ENCODE assay signal across 1 cellular context in genomic region chr19:55407625-55408319, GRCh38.
TF ChIP-seq lines count a peak whose summit lies in the region.

UBE2S (minus strand) TSS chr19:55407788; CDS start chr19:55407589, 199 bp downstream.

TF ChIP-seq in K562, 482 proteins besides CTCF, POLR2A, EP300 and RAD21 (continued from another document and continues in another):
- TF ChIP-seq YBX1 (IDR thresholded peaks at IDR 0.05): no peak
- TF ChIP-seq ZNF699 (CRISPR knock-in tag; IDR thresholded peaks at IDR 0.05; ENCODE audit: insufficient replicate concordance): no peak
- TF ChIP-seq ZZZ3 (IDR thresholded peaks at IDR 0.05): no peak
- TF ChIP-seq ZNF644 (tag; IDR thresholded peaks at IDR 0.05; ENCODE audit: low read depth): no peak; the same call in 1 of the 2 replicates
- TF ChIP-seq NR1H2 (CRISPR knock-in tag; IDR thresholded peaks at IDR 0.05): peak; percentile 88; the same call in 1 of the 2 replicates
- no peak for TF ChIP-seq ARNT (IDR thresholded peaks at IDR 0.05)
- TF ChIP-seq, protein P1, sequence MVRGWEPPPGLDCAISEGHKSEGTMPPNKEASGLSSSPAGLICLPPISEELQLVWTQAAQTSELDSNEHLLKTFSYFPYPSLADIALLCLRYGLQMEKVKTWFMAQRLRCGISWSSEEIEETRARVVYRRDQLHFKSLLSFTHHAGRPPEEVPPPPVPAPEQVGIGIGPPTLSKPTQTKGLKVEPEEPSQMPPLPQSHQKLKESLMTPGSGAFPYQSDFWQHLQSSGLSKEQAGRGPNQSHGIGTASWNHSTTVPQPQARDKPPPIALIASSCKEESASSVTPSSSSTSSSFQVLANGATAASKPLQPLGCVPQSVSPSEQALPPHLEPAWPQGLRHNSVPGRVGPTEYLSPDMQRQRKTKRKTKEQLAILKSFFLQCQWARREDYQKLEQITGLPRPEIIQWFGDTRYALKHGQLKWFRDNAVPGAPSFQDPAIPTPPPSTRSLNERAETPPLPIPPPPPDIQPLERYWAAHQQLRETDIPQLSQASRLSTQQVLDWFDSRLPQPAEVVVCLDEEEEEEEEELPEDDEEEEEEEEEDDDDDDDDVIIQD (CRISPR knock-in tag; IDR thresholded peaks at IDR 0.05): no peak
- no peak for TF ChIP-seq ZBED1 (IDR thresholded peaks at IDR 0.05)
- TF ChIP-seq KHSRP (IDR thresholded peaks at IDR 0.05): peak; percentile 69
- TF ChIP-seq ZNF212 (CRISPR knock-in tag; IDR thresholded peaks at IDR 0.05): no peak
- no peak; the same call in 1 of the 2 replicates for TF ChIP-seq ZNF197 (CRISPR knock-in tag; IDR thresholded peaks at IDR 0.05; ENCODE audit: low read depth)
- peak; percentile 93 for TF ChIP-seq CREM (IDR thresholded peaks at IDR 0.05; ENCODE audit: low read depth)
- peak; percentile 90 for TF ChIP-seq CREB1 (IDR thresholded peaks at IDR 0.05)
- TF ChIP-seq CREB1 (CRISPR knock-in tag; IDR thresholded peaks at IDR 0.05): peak; percentile 95
- no peak for TF ChIP-seq ZNF124 (CRISPR knock-in tag; IDR thresholded peaks at IDR 0.05)
- peak; percentile 32; the same call in 1 of the 2 replicates for TF ChIP-seq SMAD4 (CRISPR knock-in tag; conservative IDR thresholded peaks at IDR 0.05)
- no peak for TF ChIP-seq ZNF408 (CRISPR knock-in tag; IDR thresholded peaks at IDR 0.05; ENCODE audit: low read depth)
- TF ChIP-seq NFE2L1 (tag; IDR thresholded peaks at IDR 0.05; ENCODE audit: borderline replicate concordance, low read depth): no peak
- TF ChIP-seq TEAD1 (CRISPR knock-in tag; IDR thresholded peaks at IDR 0.05): peak; percentile 35 to 79; a peak in 3 of 4 replicates
- TF ChIP-seq ZNF140 (CRISPR knock-in tag; IDR thresholded peaks at IDR 0.05): no peak
- TF ChIP-seq MECOM (CRISPR knock-in tag; IDR thresholded peaks at IDR 0.05): no peak
- TF ChIP-seq KLF6 (CRISPR knock-in tag; IDR thresholded peaks at IDR 0.05; ENCODE audit: borderline replicate concordance): no peak; the same call in 1 of the 2 replicates
- TF ChIP-seq PCBP1 (IDR thresholded peaks at IDR 0.05; ENCODE audit: low read depth, low read length, poor library complexity, severe bottlenecking): peak; percentile 87
- no peak for TF ChIP-seq BRD4 (IDR thresholded peaks at IDR 0.05)
- TF ChIP-seq IFI16 (CRISPR knock-in tag; IDR thresholded peaks at IDR 0.05): no peak
- no peak for TF ChIP-seq ELF4 (CRISPR knock-in tag; IDR thresholded peaks at IDR 0.05)
- TF ChIP-seq TEAD2 (tag; IDR thresholded peaks at IDR 0.05): no peak
- TF ChIP-seq NR4A1 (CRISPR knock-in tag; IDR thresholded peaks at IDR 0.05): no peak
- no peak for TF ChIP-seq NR4A1 (tag; IDR thresholded peaks at IDR 0.05)
- TF ChIP-seq PYGO2 (tag; IDR thresholded peaks at IDR 0.05): no peak
- TF ChIP-seq MBD2 (IDR thresholded peaks at IDR 0.05; ENCODE audit: borderline replicate concordance, low read depth): peak; percentile 89; the same call in 1 of the 2 replicates
- TF ChIP-seq ZNF165 (CRISPR knock-in tag; IDR thresholded peaks at IDR 0.05; ENCODE audit: borderline replicate concordance): no peak
- peak; percentile 38 to 62; a peak in 1 of 4 replicates for TF ChIP-seq TRIM24 (IDR thresholded peaks at IDR 0.05)
- no peak for TF ChIP-seq PPARD (CRISPR knock-in tag; IDR thresholded peaks at IDR 0.05)
- TF ChIP-seq ZNF764 (CRISPR knock-in tag; IDR thresholded peaks at IDR 0.05; ENCODE audit: low read depth): no peak
- TF ChIP-seq NCOA2 (IDR thresholded peaks at IDR 0.05; ENCODE audit: partially characterized antibody in 2 of 2): no peak
- TF ChIP-seq MAFG (tag; conservative IDR thresholded peaks at IDR 0.05): no peak
- TF ChIP-seq USF2 (CRISPR knock-in tag; IDR thresholded peaks at IDR 0.05): peak; percentile 95
- TF ChIP-seq ZKSCAN1 (IDR thresholded peaks at IDR 0.05; ENCODE audit: low read depth, low read length): no peak
- no peak for TF ChIP-seq RBM17 (IDR thresholded peaks at IDR 0.05; ENCODE audit: borderline replicate concordance, low read depth, low read length)
- TF ChIP-seq SAFB2 (IDR thresholded peaks at IDR 0.05; ENCODE audit: borderline replicate concordance, low read depth, low read length, severe bottlenecking): no peak
- TF ChIP-seq MYC (IDR thresholded peaks at IDR 0.05; ENCODE audit: low read depth, low read length): peak; percentile 99
- TF ChIP-seq MYC (CRISPR knock-in tag; IDR thresholded peaks at IDR 0.05; ENCODE audit: borderline replicate concordance, low read depth): peak; percentile 67; the same call in 1 of the 2 replicates
- TF ChIP-seq CHAMP1 (IDR thresholded peaks at IDR 0.05): peak; percentile 91; the same call in 1 of the 2 replicates
- TF ChIP-seq, protein P2, sequence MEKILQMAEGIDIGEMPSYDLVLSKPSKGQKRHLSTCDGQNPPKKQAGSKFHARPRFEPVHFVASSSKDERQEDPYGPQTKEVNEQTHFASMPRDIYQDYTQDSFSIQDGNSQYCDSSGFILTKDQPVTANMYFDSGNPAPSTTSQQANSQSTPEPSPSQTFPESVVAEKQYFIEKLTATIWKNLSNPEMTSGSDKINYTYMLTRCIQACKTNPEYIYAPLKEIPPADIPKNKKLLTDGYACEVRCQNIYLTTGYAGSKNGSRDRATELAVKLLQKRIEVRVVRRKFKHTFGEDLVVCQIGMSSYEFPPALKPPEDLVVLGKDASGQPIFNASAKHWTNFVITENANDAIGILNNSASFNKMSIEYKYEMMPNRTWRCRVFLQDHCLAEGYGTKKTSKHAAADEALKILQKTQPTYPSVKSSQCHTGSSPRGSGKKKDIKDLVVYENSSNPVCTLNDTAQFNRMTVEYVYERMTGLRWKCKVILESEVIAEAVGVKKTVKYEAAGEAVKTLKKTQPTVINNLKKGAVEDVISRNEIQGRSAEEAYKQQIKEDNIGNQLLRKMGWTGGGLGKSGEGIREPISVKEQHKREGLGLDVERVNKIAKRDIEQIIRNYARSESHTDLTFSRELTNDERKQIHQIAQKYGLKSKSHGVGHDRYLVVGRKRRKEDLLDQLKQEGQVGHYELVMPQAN (IDR thresholded peaks at IDR 0.05; ENCODE audit: borderline replicate concordance): peak; percentile 38; the same call in 1 of the 2 replicates
- peak in 1 of 2 experiments; percentile 67; a peak in 1 of 4 replicates for TF ChIP-seq FOXK2 (conservative IDR thresholded peaks at IDR 0.05 in 1 of 2, IDR thresholded peaks at IDR 0.05 in 1 of 2; ENCODE audit: low read depth in 2 of 2)
- no peak for TF ChIP-seq ZEB2 (IDR thresholded peaks at IDR 0.05)
- peak; percentile 53; the same call in 1 of the 2 replicates for TF ChIP-seq DIDO1 (tag; IDR thresholded peaks at IDR 0.05; ENCODE audit: low read depth)
- no peak for TF ChIP-seq PHB (CRISPR knock-in tag; IDR thresholded peaks at IDR 0.05)
- no peak for TF ChIP-seq RFX7 (CRISPR knock-in tag; IDR thresholded peaks at IDR 0.05)
- peak; percentile 63; the same call in 1 of the 2 replicates for TF ChIP-seq CHCHD3 (CRISPR knock-in tag; IDR thresholded peaks at IDR 0.05)
- TF ChIP-seq MTA1 (IDR thresholded peaks at IDR 0.05; ENCODE audit: borderline replicate concordance): peak; percentile 85
- no peak for TF ChIP-seq MEF2A (IDR thresholded peaks at IDR 0.05; ENCODE audit: control insufficient read depth, low read depth, low read length)
- TF ChIP-seq NFIC (IDR thresholded peaks at IDR 0.05): peak; percentile 66; the same call in 1 of the 2 replicates
- peak; percentile 86 for TF ChIP-seq ELF1 (tag; IDR thresholded peaks at IDR 0.05)
- TF ChIP-seq, protein P3, sequence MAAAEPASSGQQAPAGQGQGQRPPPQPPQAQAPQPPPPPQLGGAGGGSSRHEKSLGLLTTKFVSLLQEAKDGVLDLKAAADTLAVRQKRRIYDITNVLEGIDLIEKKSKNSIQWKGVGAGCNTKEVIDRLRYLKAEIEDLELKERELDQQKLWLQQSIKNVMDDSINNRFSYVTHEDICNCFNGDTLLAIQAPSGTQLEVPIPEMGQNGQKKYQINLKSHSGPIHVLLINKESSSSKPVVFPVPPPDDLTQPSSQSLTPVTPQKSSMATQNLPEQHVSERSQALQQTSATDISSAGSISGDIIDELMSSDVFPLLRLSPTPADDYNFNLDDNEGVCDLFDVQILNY (CRISPR knock-in tag; IDR thresholded peaks at IDR 0.05): peak; percentile 47; the same call in 1 of the 2 replicates
- TF ChIP-seq, protein P4, sequence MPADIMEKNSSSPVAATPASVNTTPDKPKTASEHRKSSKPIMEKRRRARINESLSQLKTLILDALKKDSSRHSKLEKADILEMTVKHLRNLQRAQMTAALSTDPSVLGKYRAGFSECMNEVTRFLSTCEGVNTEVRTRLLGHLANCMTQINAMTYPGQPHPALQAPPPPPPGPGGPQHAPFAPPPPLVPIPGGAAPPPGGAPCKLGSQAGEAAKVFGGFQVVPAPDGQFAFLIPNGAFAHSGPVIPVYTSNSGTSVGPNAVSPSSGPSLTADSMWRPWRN (IDR thresholded peaks at IDR 0.05; ENCODE audit: low read depth): peak; percentile 94
- TF ChIP-seq SMAD2 (IDR thresholded peaks at IDR 0.05; ENCODE audit: low read depth, low read length): no peak
- peak; percentile 52; the same call in 1 of the 2 replicates for TF ChIP-seq NCOR1 (IDR thresholded peaks at IDR 0.05)
- no peak; the same call in 1 of the 2 replicates for TF ChIP-seq ZNF76 (CRISPR knock-in tag; IDR thresholded peaks at IDR 0.05; ENCODE audit: borderline replicate concordance)
- peak; percentile 26; the same call in 1 of the 2 replicates for TF ChIP-seq RFX5 (IDR thresholded peaks at IDR 0.05; ENCODE audit: low read depth, low read length)
- no peak for TF ChIP-seq CCAR2 (IDR thresholded peaks at IDR 0.05; ENCODE audit: low read depth, low read length)
- TF ChIP-seq HDAC2 (IDR thresholded peaks at IDR 0.05): no peak
- TF ChIP-seq RFX1 (IDR thresholded peaks at IDR 0.05): no peak
- TF ChIP-seq PURB (CRISPR knock-in tag; IDR thresholded peaks at IDR 0.05; ENCODE audit: low read depth): no peak
- TF ChIP-seq ZNF707 (CRISPR knock-in tag; conservative IDR thresholded peaks at IDR 0.05): no peak
- TF ChIP-seq ZNF592 (IDR thresholded peaks at IDR 0.05): peak; percentile 52
- no peak for TF ChIP-seq IRF9 (tag; IDR thresholded peaks at IDR 0.05)
